8 cellular contexts compared by ENCODE assay signal in the genomic region with DNA sequence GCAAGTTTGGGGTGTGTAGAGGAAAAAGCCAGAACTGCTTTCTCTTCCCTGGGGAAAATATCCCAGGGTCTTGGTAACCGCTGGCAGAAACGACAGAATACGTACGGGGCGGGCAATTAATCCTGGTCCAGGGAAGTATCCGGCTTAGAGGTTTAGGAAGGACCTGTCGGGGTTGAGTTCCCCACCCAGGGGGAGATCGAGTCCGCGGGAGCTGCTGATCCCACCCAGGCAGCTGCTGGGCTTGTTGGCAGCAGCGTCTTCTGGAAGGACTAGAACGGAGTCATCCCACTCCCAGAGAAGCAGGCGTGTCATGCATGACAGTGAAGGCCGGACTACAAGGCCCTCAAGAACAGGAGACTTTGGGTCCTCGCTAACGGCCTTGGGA. TPM values are rescaled to one million over a fixed set of nuclear protein-coding genes. Genes with fewer than 3 reads are reported as not detected.
DNase-seq lines count a peak whose midpoint lies in the region; ATAC-seq and FAIRE-seq lines count a peak whose summit lies in the region.
"Not testable (repeated sequence)": the region's sequence is repeated elsewhere in the genome, so short reads cannot be mapped to it uniquely, and the experiment has no call there.

No MANE protein-coding gene starts in this region.

- DNase-seq in left lobe of liver (ENCODE audit: low spot score); urothelium cell line (ENCODE audit: low spot score): not testable (repeated sequence)

- ATAC-seq in GM18519 (IDR thresholded peaks at IDR 0.05; ENCODE audit: low FRiP score, unreplicated experiment) = peak; percentile 31
- ATAC-seq in GM19438 (IDR thresholded peaks at IDR 0.05; ENCODE audit: low read depth, unreplicated experiment) = peak; percentile 27
- ATAC-seq in GM21825 (IDR thresholded peaks at IDR 0.05; ENCODE audit: unreplicated experiment) = peak; percentile 28
- ATAC-seq in HG02973 (IDR thresholded peaks at IDR 0.05; ENCODE audit: unreplicated experiment) = peak; percentile 41
- ATAC-seq in HG03439 (IDR thresholded peaks at IDR 0.05; ENCODE audit: unreplicated experiment) = peak; percentile 42
- ATAC-seq in activated CD4-positive, CD25-positive, alpha-beta regulatory T cell treated with anti-CD3 and anti-CD28 coated beads, Interleukin-2, amount 50 U/mL, for 24 hours = peak; percentile 68 to 69
- peak; percentile 5 for ATAC-seq in left lobe of liver

- peak; percentile 30 for FAIRE-seq in urothelium cell line (lab: Jason Lieb, UNC)

RNA-seq across cellular contexts. Expression of a gene that starts 7.6 kb away (rescaled TPM):
- 15.5 TPM for total RNA-seq in left lobe of liver

Comparison
In these comparisons a context has a peak if more than half of its experiments do, and no peak if none do; other contexts are left out.
1. ATAC-seq: peak in every context shown above with its lines; median percentile 68 in activated CD4-positive, CD25-positive, alpha-beta regulatory T cell treated with anti-CD3 and anti-CD28 coated beads, Interleukin-2, amount 50 U/mL, for 24 hours; 42 in HG03439; 41 in HG02973; 31 in GM18519; 28 in GM21825; 27 in GM19438; 5 in left lobe of liver.